8 cellular contexts compared by ENCODE assay signal in genomic region chr19:10230155-10230903, GRCh38. TPM values are rescaled to one million over a fixed set of nuclear protein-coding genes. Genes with fewer than 3 reads are reported as not detected.
A peak's percentile ranks its signal among the peaks of the same experiment; 100 is the strongest.
DNase-seq lines count a peak whose midpoint lies in the region; ATAC-seq and TF ChIP-seq lines count a peak whose summit lies in the region.

No MANE protein-coding gene starts in this region.

- TF ChIP-seq CTCF in OCI-LY1 (IDR thresholded peaks at IDR 0.05; ENCODE audit: low read length) = no peak
- no peak for TF ChIP-seq CTCF in psoas muscle (IDR thresholded peaks at IDR 0.05)

- H2AFZ ChIP-seq in OCI-LY1 (ENCODE audit: low read length) = no peak overlapping the region

- intact Hi-C loops in Right ventricle myocardium superior (cut with DNase I) (no loop called here), psoas muscle (cut with DNase I) (no loop called here)

- H3K36me3 ChIP-seq in OCI-LY1 (ENCODE audit: insufficient read depth, low read length) (peaks cover 38% of the 10 kb centered on the region; the same call in 1 of the 2 replicates), psoas muscle (ENCODE audit: insufficient read depth in 1 of 2, low read depth in 1 of 2) (no peaks in the 10 kb centered on the region)

- H3K4me3 ChIP-seq in OCI-LY1 (ENCODE audit: low read depth, low read length, poor library complexity, severe bottlenecking) (peak overlapping the region; percentile 96), psoas muscle (peak overlapping the region; percentile 79)

- H3F3A ChIP-seq in OCI-LY1 (ENCODE audit: insufficient read depth, low read length) = peaks cover 4% of the 10 kb centered on the region; the same call in 1 of the 2 replicates

- H3K9me3 ChIP-seq in OCI-LY1 (ENCODE audit: low read length) (no peaks in the 10 kb centered on the region), psoas muscle (no peaks in the 10 kb centered on the region)

- H3K27ac ChIP-seq in OCI-LY1 (ENCODE audit: low read depth, low read length, poor library complexity, severe bottlenecking) (peak overlapping the region; percentile 98), psoas muscle (peak overlapping the region; percentile 75)

- H3K9ac ChIP-seq in OCI-LY1 (ENCODE audit: low read length) = peak overlapping the region; percentile 91

- WGBS in psoas muscle, 3 donors = 1 to 3% (median 1%) methylated on average over 50 to 72 of the region's 72 CpGs

- H3K9me2 ChIP-seq in OCI-LY1 (ENCODE audit: low read depth, low read length) = no peaks in the 10 kb centered on the region

- TF ChIP-seq POLR2A in GM19099 (IDR thresholded peaks at IDR 0.05; ENCODE audit: extremely low read depth, insufficient read length, low read depth) = peak; percentile 56

- H3K79me2 ChIP-seq in OCI-LY1 (ENCODE audit: insufficient read depth, low read length) = peaks cover 54% of the 10 kb centered on the region

- in situ Hi-C loops in G401 (cut with HindIII; ENCODE audit: low sequenced_read_pairs) = no loop called here

- H4K20me1 ChIP-seq in OCI-LY1 (ENCODE audit: insufficient read depth, low read length) = no peaks in the 10 kb centered on the region

- peak overlapping the region; percentile 69 for H3K4me2 ChIP-seq in OCI-LY1 (ENCODE audit: low read length)

- DNase-seq in activated gamma-delta T cell treated with Interleukin-2 at 50 U/mL for 16 hours (peak; percentile 34), Right ventricle myocardium superior (peak; percentile 76), psoas muscle (peak; percentile 56 to 72), HCEC 1CT (no peak), G401 (ENCODE audit: low spot score) (no peak)

- ATAC-seq in Right ventricle myocardium superior (ENCODE audit: poor library complexity) = no peak
- ATAC-seq in psoas muscle = peak in 1 of 4 donors; percentile 16
- no peak for ATAC-seq in GM21786 (IDR thresholded peaks at IDR 0.05; ENCODE audit: unreplicated experiment)

- H3K4me1 ChIP-seq in OCI-LY1 (ENCODE audit: insufficient read depth, low read length, severe bottlenecking) (peaks cover 71% of the 10 kb centered on the region), psoas muscle (peaks cover 8% of the 10 kb centered on the region)

- no peaks in the 10 kb centered on the region for H3K27me3 ChIP-seq in OCI-LY1 (ENCODE audit: insufficient read depth, low read length)
- H3K27me3 ChIP-seq in psoas muscle (ENCODE audit: insufficient read depth in 3 of 3, low read length in 2 of 3) = peaks cover 0 to 50% (median 0%) of the 10 kb centered on the region in 3 donors

RNA-seq across cellular contexts. Expression of gene S1PR2, which starts 0.8 kb away (rescaled TPM):
- 5.9 TPM for total RNA-seq in Right ventricle myocardium superior
- total RNA-seq in psoas muscle = 1 to 10 TPM; 1.1 to 2.0 (median 1.6) TPM
- under 1 TPM; 0.17 to 0.59 (median 0.36) TPM for polyA plus RNA-seq in psoas muscle
- total RNA-seq in G401 (2014; rRNA removed; shearing (Covaris generic)) = 8.0 and 14.0 TPM in 2 replicates

RNA-seq across cellular contexts. Expression of gene MRPL4, which starts 21.7 kb away (rescaled TPM):
- total RNA-seq in Right ventricle myocardium superior = 72.4 TPM
- 10 to 100 TPM; 54.9 to 94.0 (median 58.9) TPM for total RNA-seq in psoas muscle
- polyA plus RNA-seq in psoas muscle = 100 to 1,000 TPM in 1 of 3 donors, 10 to 100 TPM in 2; 78.1 to 191 (median 79.9) TPM
- total RNA-seq in G401 (2014; rRNA removed; shearing (Covaris generic)) = 134 and 137 TPM in 2 replicates

RNA-seq across cellular contexts. Expression of gene DNMT1, which starts 35.6 kb away (rescaled TPM):
- total RNA-seq in Right ventricle myocardium superior (22.7 TPM), psoas muscle (10 to 100 TPM; 11.1 to 20.2 (median 16.2) TPM)
- 10 to 100 TPM in 2 of 3 donors, 1 to 10 TPM in 1; 7.1 to 25.2 (median 13.5) TPM for polyA plus RNA-seq in psoas muscle
- 36.9 and 72.9 TPM in 2 replicates for total RNA-seq in G401 (2014; rRNA removed; shearing (Covaris generic))

RNA-seq across cellular contexts. Expression of gene ICAM1, which starts 40.6 kb away (rescaled TPM):
- 6.4 TPM for total RNA-seq in Right ventricle myocardium superior
- 1 to 10 TPM; 3.7 to 8.0 (median 6.9) TPM for total RNA-seq in psoas muscle
- polyA plus RNA-seq in psoas muscle = 1 to 10 TPM; 2.7 to 7.5 (median 3.3) TPM
- total RNA-seq in G401 (2014; rRNA removed; shearing (Covaris generic)) = 14.5 and 16.9 TPM in 2 replicates

RNA-seq across cellular contexts. Expression of gene ICAM4, which starts 56.4 kb away (rescaled TPM):
- total RNA-seq in Right ventricle myocardium superior (0.46 TPM), psoas muscle (under 1 TPM in 1 of 4 donors, not detected in 3; 0.47 TPM)
- polyA plus RNA-seq in psoas muscle = under 1 TPM in 2 of 3 donors, not detected in 1; 0.04 to 0.18 TPM
- 2.4 and 7.1 TPM in 2 replicates for total RNA-seq in G401 (2014; rRNA removed; shearing (Covaris generic))

Comparison
In these comparisons a context has a peak if more than half of its experiments do, and no peak if none do; other contexts are left out.
1. DNase-seq: peak in activated gamma-delta T cell treated with Interleukin-2 at 50 U/mL for 16 hours (single experiment), Right ventricle myocardium superior (single experiment) and psoas muscle (2 of 2); none in HCEC 1CT (single experiment) and G401 (single experiment).